In genomic region chr2:217045725-217046475, GRCh38 we compare ENCODE assay signal across 22 cellular contexts.
DNase-seq lines count a peak whose midpoint lies in the region; ATAC-seq and TF ChIP-seq lines count a peak whose summit lies in the region.
"Had no signal": no experiment of that assay in that cellular context is flagged by ENCODE, and none has a peak within 500 bp of the region (broad histone marks: within the 10 kb centered on the region; RNA-seq: fewer than 3 reads in every experiment).

No MANE protein-coding gene starts in this region.

- H3K36me3 ChIP-seq in mesenchymal stem cell (ENCODE audit: control insufficient read depth in 1 of 2, insufficient read depth in 2 of 2, low read depth in 1 of 2, low read length in 2 of 2) (no peaks in the 10 kb centered on the region), aorta (ENCODE audit: control insufficient read depth in 1 of 2, insufficient read depth in 2 of 2, low read length in 1 of 2) (no peaks in the 10 kb centered on the region)
- H3K36me3 ChIP-seq: heart right ventricle had no signal

- H4K91ac ChIP-seq in mesenchymal stem cell (ENCODE audit: low read length): no peak overlapping the region

- no peak overlapping the region for H2AFZ ChIP-seq in mesenchymal stem cell (ENCODE audit: low read depth, low read length)

- H3K9me3 Mint-ChIP-seq in naive thymus-derived CD8-positive, alpha-beta T cell: peaks cover 0 to 9% (median 0%) of the 10 kb centered on the region in 9 donors
- H3K9me3 Mint-ChIP-seq: HFFc6 had no signal

- peaks cover 0 to 2% (median 0%) of the 10 kb centered on the region in 4 donors for H3K4me1 Mint-ChIP-seq in naive thymus-derived CD8-positive, alpha-beta T cell

- TF ChIP-seq CTCF in choroid plexus epithelial cell (conservative IDR thresholded peaks at IDR 0.05; ENCODE audit: low read depth, low read length): no peak

- no peak overlapping the region for H3K4me2 ChIP-seq in mesenchymal stem cell (ENCODE audit: low read length, poor library complexity, severe bottlenecking)

- no peak overlapping the region for H3K23ac ChIP-seq in mesenchymal stem cell (ENCODE audit: low read length in 2 of 2)

- H3K27me3 ChIP-seq in right cardiac atrium (ENCODE audit: control insufficient read depth, insufficient read depth): no peaks in the 10 kb centered on the region
- H3K27me3 ChIP-seq in mesenchymal stem cell (ENCODE audit: control insufficient read depth in 1 of 2, insufficient read depth in 1 of 2, low read length in 2 of 2): peaks cover 0 to 11% of the 10 kb centered on the region in 2 experiments
- no peaks in the 10 kb centered on the region for H3K27me3 ChIP-seq in aorta (ENCODE audit: control insufficient read depth in 1 of 2, insufficient read depth in 2 of 2, low read length in 1 of 2)
- H3K27me3 ChIP-seq: body of pancreas had no signal

- peak overlapping the region in 1 of 2 experiments; percentile 81 for H3K18ac ChIP-seq in mesenchymal stem cell (ENCODE audit: low read depth in 1 of 2, low read length in 2 of 2)

- POLR2A ChIA-PET in naive thymus-derived CD8-positive, alpha-beta T cell (lab: Charles Lee): no interaction called here

- WGBS in right cardiac atrium: 59% methylated on average over 7 of the region's 7 CpGs
- WGBS in mesenchymal stem cell: 88% methylated on average over 5 of the region's 7 CpGs
- WGBS in aorta, 2 donors: 32 to 40% methylated on average over 7 of the region's 7 CpGs

- DNase-seq in right cardiac atrium (no peak), left ventricle myocardium superior (no peak), choroid plexus epithelial cell (ENCODE audit: low read depth) (peak; percentile 54), mesenchymal stem cell (no peak), aorta (no peak), NCI-H2227 treated with DMSO at 0.1 percent for 48 hours (lab: John Stamatoyannopoulos, UW) (no peak)
- no peak for DNase-seq in naive thymus-derived CD8-positive, alpha-beta T cell
- DNase-seq: activated CD8-positive, alpha-beta memory T cell treated with anti-CD3 and anti-CD28 coated beads, Interleukin-2, amount 50 U/mL, for 4 hours; activated naive CD4-positive, alpha-beta T cell treated with Interleukin-2 at 50 U/mL for 16 hours; dermis blood vessel endothelial cell; erythroblast; heart right ventricle; HFFc6; KG1; mesendoderm; NCI-H1092 treated with DMSO at 0.1 percent for 48 hours; NCI-H2107; stimulated activated naive CD4-positive, alpha-beta T cell treated with Interleukin-2 at 50 U/mL for 16 hours had no signal

- peak overlapping the region; percentile 56 to 80 for H3K4ac ChIP-seq in mesenchymal stem cell (ENCODE audit: low read depth in 1 of 2, low read length in 2 of 2)

- no peaks in the 10 kb centered on the region for H3K36me3 Mint-ChIP-seq in naive thymus-derived CD8-positive, alpha-beta T cell

- H3K27me3 Mint-ChIP-seq in naive thymus-derived CD8-positive, alpha-beta T cell: peaks cover 4 to 20% (median 7%) of the 10 kb centered on the region in 5 donors

- H3K79me1 ChIP-seq in mesenchymal stem cell (replicated peaks; ENCODE audit: low read length, poor library complexity, severe bottlenecking): no peaks in the 10 kb centered on the region

- H2BK12ac ChIP-seq in mesenchymal stem cell (ENCODE audit: low read length in 2 of 2): peak overlapping the region; percentile 51 to 90

- H2BK120ac ChIP-seq in mesenchymal stem cell (ENCODE audit: low read depth, low read length): no peak overlapping the region

- H3K27ac ChIP-seq in right cardiac atrium (ENCODE audit: low read length) (no peak overlapping the region), mesenchymal stem cell (ENCODE audit: low read length, poor library complexity, severe bottlenecking) (no peak overlapping the region), aorta (ENCODE audit: low read depth in 1 of 2, low read length in 2 of 2) (no peak overlapping the region)
- H3K27ac ChIP-seq: body of pancreas, C4-2B, heart right ventricle had no signal

- no peak overlapping the region for H3K27ac Mint-ChIP-seq in naive thymus-derived CD8-positive, alpha-beta T cell
- H3K27ac Mint-ChIP-seq: HFFc6 had no signal

- H2BK15ac ChIP-seq in mesenchymal stem cell (ENCODE audit: low read depth, poor library complexity, severe bottlenecking): no peak overlapping the region

- H3K4me3 Mint-ChIP-seq in naive thymus-derived CD8-positive, alpha-beta T cell: no peak overlapping the region
- H3K4me3 Mint-ChIP-seq: HFFc6, type B pancreatic cell had no signal

- intact Hi-C loops in right cardiac atrium (cut with DNase I): no loop called here
- intact Hi-C loops in left ventricle myocardium superior (cut with micrococcal nuclease): no loop called here
- intact Hi-C loops in aorta (cut with DNase I): no loop called here

- ATAC-seq in right cardiac atrium (peak; percentile 28 to 56), left ventricle myocardium superior (no peak), aorta (ENCODE audit: low FRiP score) (peak; percentile 4), HG03139 (IDR thresholded peaks at IDR 0.05; ENCODE audit: unreplicated experiment) (no peak)
- no peak for ATAC-seq in naive thymus-derived CD8-positive, alpha-beta T cell
- ATAC-seq: body of pancreas had no signal

- no peak overlapping the region for H4K8ac ChIP-seq in mesenchymal stem cell (ENCODE audit: low read length)

- no peak overlapping the region for H2BK5ac ChIP-seq in mesenchymal stem cell (ENCODE audit: low read depth, low read length, poor library complexity, severe bottlenecking)

- no peak overlapping the region for H3K9ac ChIP-seq in mesenchymal stem cell (ENCODE audit: low read length)

- H3K9me3 ChIP-seq in right cardiac atrium (ENCODE audit: control insufficient read depth, low read length) (no peaks in the 10 kb centered on the region), mesenchymal stem cell (ENCODE audit: control insufficient read depth, low read length) (no peaks in the 10 kb centered on the region), aorta (ENCODE audit: control insufficient read depth, low read length) (no peaks in the 10 kb centered on the region)
- H3K9me3 ChIP-seq: body of pancreas, heart right ventricle had no signal

- H3K4me3 ChIP-seq in right cardiac atrium (ENCODE audit: low read length) (no peak overlapping the region), choroid plexus epithelial cell (ENCODE audit: low read depth, low read length) (no peak overlapping the region), mesenchymal stem cell (ENCODE audit: insufficient read depth in 1 of 2, low read depth in 1 of 2, low read length in 2 of 2) (no peak overlapping the region), aorta (ENCODE audit: low read length in 2 of 2) (no peak overlapping the region)
- H3K4me3 ChIP-seq: body of pancreas, heart right ventricle had no signal

- peaks cover 3% of the 10 kb centered on the region for H3K4me1 ChIP-seq in right cardiac atrium (ENCODE audit: control insufficient read depth, insufficient read depth, low read length)
- H3K4me1 ChIP-seq in mesenchymal stem cell (ENCODE audit: control insufficient read depth, insufficient read depth, low read depth, low read length): peaks cover 3% of the 10 kb centered on the region
- peaks cover 3 to 5% of the 10 kb centered on the region in 2 donors for H3K4me1 ChIP-seq in aorta (ENCODE audit: control insufficient read depth in 1 of 2, insufficient read depth in 2 of 2, low read length in 2 of 2)

- H2AK5ac ChIP-seq in mesenchymal stem cell (ENCODE audit: low read length, severe bottlenecking): no peak overlapping the region

- H3K14ac ChIP-seq in mesenchymal stem cell (ENCODE audit: low read length in 2 of 2): peak overlapping the region in 1 of 2 experiments; percentile 61

Comparison
In these comparisons a context has a peak if more than half of its experiments do, and no peak if none do; other contexts are left out.
1. ATAC-seq: peak in right cardiac atrium (2 of 2) and aorta (single experiment); none in left ventricle myocardium superior (single experiment), naive thymus-derived CD8-positive, alpha-beta T cell (0 of 2) and HG03139 (single experiment).